1 cellular context compared by ENCODE assay signal in the genomic region with DNA sequence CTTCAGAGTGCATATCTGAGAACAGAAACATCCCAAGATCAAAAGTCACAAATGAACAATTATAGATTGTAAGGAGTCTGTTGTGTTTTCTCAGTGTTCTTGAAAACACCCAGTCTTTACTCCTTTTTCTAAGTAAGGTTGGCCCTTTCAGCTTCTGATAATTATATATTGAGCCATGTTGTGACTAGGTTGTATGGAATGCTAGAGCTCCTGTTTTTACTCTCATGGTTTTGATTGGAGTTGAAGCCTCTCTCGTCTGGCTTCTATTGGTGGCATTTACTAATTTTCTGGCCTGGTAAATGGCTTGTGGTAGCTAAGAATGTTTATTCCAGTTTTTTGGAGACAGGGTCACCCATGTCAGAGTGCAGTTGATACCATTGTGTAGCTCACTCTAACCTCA.
TF ChIP-seq lines count a peak whose summit lies in the region.

No MANE protein-coding gene starts in this region.

TF ChIP-seq in GM23338, 12 proteins besides CTCF, POLR2A, EP300 and RAD21 (continued from another document):
- TF ChIP-seq, protein P1, sequence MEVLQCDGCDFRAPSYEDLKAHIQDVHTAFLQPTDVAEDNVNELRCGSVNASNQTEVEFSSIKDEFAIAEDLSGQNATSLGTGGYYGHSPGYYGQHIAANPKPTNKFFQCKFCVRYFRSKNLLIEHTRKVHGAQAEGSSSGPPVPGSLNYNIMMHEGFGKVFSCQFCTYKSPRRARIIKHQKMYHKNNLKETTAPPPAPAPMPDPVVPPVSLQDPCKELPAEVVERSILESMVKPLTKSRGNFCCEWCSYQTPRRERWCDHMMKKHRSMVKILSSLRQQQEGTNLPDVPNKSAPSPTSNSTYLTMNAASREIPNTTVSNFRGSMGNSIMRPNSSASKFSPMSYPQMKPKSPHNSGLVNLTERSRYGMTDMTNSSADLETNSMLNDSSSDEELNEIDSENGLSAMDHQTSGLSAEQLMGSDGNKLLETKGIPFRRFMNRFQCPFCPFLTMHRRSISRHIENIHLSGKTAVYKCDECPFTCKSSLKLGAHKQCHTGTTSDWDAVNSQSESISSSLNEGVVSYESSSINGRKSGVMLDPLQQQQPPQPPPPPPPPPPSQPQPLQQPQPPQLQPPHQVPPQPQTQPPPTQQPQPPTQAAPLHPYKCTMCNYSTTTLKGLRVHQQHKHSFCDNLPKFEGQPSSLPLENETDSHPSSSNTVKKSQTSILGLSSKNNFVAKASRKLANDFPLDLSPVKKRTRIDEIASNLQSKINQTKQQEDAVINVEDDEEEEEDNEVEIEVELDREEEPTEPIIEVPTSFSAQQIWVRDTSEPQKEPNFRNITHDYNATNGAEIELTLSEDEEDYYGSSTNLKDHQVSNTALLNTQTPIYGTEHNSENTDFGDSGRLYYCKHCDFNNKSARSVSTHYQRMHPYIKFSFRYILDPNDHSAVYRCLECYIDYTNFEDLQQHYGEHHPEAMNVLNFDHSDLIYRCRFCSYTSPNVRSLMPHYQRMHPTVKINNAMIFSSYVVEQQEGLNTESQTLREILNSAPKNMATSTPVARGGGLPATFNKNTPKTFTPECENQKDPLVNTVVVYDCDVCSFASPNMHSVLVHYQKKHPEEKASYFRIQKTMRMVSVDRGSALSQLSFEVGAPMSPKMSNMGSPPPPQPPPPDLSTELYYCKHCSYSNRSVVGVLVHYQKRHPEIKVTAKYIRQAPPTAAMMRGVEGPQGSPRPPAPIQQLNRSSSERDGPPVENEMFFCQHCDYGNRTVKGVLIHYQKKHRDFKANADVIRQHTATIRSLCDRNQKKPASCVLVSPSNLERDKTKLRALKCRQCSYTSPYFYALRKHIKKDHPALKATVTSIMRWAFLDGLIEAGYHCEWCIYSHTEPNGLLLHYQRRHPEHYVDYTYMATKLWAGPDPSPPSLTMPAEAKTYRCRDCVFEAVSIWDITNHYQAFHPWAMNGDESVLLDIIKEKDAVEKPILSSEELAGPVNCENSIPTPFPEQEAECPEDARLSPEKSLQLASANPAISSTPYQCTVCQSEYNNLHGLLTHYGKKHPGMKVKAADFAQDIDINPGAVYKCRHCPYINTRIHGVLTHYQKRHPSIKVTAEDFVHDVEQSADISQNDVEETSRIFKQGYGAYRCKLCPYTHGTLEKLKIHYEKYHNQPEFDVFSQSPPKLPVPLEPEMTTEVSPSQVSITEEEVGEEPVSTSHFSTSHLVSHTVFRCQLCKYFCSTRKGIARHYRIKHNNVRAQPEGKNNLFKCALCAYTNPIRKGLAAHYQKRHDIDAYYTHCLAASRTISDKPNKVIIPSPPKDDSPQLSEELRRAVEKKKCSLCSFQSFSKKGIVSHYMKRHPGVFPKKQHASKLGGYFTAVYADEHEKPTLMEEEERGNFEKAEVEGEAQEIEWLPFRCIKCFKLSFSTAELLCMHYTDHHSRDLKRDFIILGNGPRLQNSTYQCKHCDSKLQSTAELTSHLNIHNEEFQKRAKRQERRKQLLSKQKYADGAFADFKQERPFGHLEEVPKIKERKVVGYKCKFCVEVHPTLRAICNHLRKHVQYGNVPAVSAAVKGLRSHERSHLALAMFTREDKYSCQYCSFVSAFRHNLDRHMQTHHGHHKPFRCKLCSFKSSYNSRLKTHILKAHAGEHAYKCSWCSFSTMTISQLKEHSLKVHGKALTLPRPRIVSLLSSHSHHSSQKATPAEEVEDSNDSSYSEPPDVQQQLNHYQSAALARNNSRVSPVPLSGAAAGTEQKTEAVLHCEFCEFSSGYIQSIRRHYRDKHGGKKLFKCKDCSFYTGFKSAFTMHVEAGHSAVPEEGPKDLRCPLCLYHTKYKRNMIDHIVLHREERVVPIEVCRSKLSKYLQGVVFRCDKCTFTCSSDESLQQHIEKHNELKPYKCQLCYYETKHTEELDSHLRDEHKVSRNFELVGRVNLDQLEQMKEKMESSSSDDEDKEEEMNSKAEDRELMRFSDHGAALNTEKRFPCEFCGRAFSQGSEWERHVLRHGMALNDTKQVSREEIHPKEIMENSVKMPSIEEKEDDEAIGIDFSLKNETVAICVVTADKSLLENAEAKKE (CRISPR knock-in tag; IDR thresholded peaks at IDR 0.05) = no peak
- TF ChIP-seq POLR2AphosphoS5 (IDR thresholded peaks at IDR 0.05; ENCODE audit: low read depth) = no peak
- TF ChIP-seq EZH2phosphoT487 (IDR thresholded peaks at IDR 0.05; ENCODE audit: unreplicated experiment) = no peak
- no peak for TF ChIP-seq STAT1 (IDR thresholded peaks at IDR 0.05; ENCODE audit: unreplicated experiment)
